ENCODE assay signal across 1 cellular context in the genomic region with DNA sequence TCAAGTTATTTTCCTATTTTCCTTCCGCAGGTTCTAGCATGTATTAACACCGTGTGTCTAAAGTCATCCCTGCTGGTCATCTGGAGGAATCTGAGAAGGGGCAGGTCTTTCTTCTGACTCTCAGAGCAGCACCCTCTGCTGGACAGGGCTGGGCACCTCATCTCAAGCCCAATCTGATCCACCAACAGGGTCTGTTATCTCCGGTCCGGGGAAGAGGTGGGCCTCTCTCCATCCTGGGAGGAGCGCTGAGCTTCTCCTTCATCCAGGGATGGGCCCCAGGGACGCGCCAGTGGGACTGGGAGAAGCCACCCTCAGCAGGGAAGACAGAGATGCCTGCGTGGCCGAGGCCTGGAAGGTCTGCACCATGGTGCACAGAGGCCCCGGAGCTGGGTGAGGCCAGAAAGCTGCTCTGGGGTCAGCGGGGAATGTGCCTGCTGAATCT.
TF ChIP-seq lines count a peak whose summit lies in the region.

No MANE protein-coding gene starts in this region.

TF ChIP-seq in HepG2, 621 proteins besides CTCF, POLR2A, EP300 and RAD21 (continued from another document and continues in another):
- TF ChIP-seq RORA (CRISPR knock-in tag; IDR thresholded peaks at IDR 0.05) (no peak), ZNF101 (CRISPR knock-in tag; IDR thresholded peaks at IDR 0.05; ENCODE audit: borderline replicate concordance, low read depth) (no peak), NFE2L2 (IDR thresholded peaks at IDR 0.05; ENCODE audit: low read length) (no peak), ZNF816 (CRISPR knock-in tag; IDR thresholded peaks at IDR 0.05; ENCODE audit: borderline replicate concordance) (no peak), MED1 (CRISPR knock-in tag; IDR thresholded peaks at IDR 0.05) (peak; percentile 13; the same call in 1 of the 2 replicates), SRY (CRISPR knock-in tag; IDR thresholded peaks at IDR 0.05) (no peak), GPN1 (CRISPR knock-in tag; IDR thresholded peaks at IDR 0.05; ENCODE audit: borderline replicate concordance) (no peak), CENPX (CRISPR knock-in tag; IDR thresholded peaks at IDR 0.05) (no peak), GATAD2A (CRISPR knock-in tag; IDR thresholded peaks at IDR 0.05) (peak; percentile 70), ZNF17 (CRISPR knock-in tag; IDR thresholded peaks at IDR 0.05) (no peak), ZKSCAN1 (IDR thresholded peaks at IDR 0.05; ENCODE audit: low read length) (no peak), ZFX (CRISPR knock-in tag; IDR thresholded peaks at IDR 0.05; ENCODE audit: low read depth) (0 out of 2 replicates have a peak, but pooled peaks have one; percentile 28), ZNF543 (CRISPR knock-in tag; IDR thresholded peaks at IDR 0.05) (no peak), ZSCAN9 (CRISPR knock-in tag; IDR thresholded peaks at IDR 0.05; ENCODE audit: borderline replicate concordance) (no peak), MAF1 (CRISPR knock-in tag; IDR thresholded peaks at IDR 0.05; ENCODE audit: borderline replicate concordance) (no peak), U2AF2 (IDR thresholded peaks at IDR 0.05; ENCODE audit: low read depth, low read length) (no peak), SAP130 (CRISPR knock-in tag; IDR thresholded peaks at IDR 0.05; ENCODE audit: low read depth) (peak; percentile 35; the same call in 1 of the 2 replicates), MBD4 (IDR thresholded peaks at IDR 0.05; ENCODE audit: borderline replicate concordance, low read length) (no peak), ZBTB21 (CRISPR knock-in tag; IDR thresholded peaks at IDR 0.05) (no peak), NFKB2 (CRISPR knock-in tag; IDR thresholded peaks at IDR 0.05; ENCODE audit: borderline replicate concordance) (no peak), NFKBIZ (CRISPR knock-in tag; IDR thresholded peaks at IDR 0.05) (no peak), MEF2D (CRISPR knock-in tag; IDR thresholded peaks at IDR 0.05) (no peak), PAF1 (CRISPR knock-in tag; IDR thresholded peaks at IDR 0.05) (no peak), JUNB (CRISPR knock-in tag; IDR thresholded peaks at IDR 0.05; ENCODE audit: borderline replicate concordance) (no peak), ZNF768 (CRISPR knock-in tag; IDR thresholded peaks at IDR 0.05) (no peak)
- TF ChIP-seq, protein P1, sequence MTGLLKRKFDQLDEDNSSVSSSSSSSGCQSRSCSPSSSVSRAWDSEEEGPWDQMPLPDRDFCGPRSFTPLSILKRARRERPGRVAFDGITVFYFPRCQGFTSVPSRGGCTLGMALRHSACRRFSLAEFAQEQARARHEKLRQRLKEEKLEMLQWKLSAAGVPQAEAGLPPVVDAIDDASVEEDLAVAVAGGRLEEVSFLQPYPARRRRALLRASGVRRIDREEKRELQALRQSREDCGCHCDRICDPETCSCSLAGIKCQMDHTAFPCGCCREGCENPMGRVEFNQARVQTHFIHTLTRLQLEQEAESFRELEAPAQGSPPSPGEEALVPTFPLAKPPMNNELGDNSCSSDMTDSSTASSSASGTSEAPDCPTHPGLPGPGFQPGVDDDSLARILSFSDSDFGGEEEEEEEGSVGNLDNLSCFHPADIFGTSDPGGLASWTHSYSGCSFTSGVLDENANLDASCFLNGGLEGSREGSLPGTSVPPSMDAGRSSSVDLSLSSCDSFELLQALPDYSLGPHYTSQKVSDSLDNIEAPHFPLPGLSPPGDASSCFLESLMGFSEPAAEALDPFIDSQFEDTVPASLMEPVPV (CRISPR knock-in tag; IDR thresholded peaks at IDR 0.05): no peak
- TF ChIP-seq, protein P2, sequence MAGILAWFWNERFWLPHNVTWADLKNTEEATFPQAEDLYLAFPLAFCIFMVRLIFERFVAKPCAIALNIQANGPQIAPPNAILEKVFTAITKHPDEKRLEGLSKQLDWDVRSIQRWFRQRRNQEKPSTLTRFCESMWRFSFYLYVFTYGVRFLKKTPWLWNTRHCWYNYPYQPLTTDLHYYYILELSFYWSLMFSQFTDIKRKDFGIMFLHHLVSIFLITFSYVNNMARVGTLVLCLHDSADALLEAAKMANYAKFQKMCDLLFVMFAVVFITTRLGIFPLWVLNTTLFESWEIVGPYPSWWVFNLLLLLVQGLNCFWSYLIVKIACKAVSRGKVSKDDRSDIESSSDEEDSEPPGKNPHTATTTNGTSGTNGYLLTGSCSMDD (CRISPR knock-in tag; IDR thresholded peaks at IDR 0.05): no peak
- TF ChIP-seq, protein P3, sequence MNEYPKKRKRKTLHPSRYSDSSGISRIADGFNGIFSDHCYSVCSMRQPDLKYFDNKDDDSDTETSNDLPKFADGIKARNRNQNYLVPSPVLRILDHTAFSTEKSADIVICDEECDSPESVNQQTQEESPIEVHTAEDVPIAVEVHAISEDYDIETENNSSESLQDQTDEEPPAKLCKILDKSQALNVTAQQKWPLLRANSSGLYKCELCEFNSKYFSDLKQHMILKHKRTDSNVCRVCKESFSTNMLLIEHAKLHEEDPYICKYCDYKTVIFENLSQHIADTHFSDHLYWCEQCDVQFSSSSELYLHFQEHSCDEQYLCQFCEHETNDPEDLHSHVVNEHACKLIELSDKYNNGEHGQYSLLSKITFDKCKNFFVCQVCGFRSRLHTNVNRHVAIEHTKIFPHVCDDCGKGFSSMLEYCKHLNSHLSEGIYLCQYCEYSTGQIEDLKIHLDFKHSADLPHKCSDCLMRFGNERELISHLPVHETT (CRISPR knock-in tag; conservative IDR thresholded peaks at IDR 0.05): no peak
- TF ChIP-seq, protein P4, sequence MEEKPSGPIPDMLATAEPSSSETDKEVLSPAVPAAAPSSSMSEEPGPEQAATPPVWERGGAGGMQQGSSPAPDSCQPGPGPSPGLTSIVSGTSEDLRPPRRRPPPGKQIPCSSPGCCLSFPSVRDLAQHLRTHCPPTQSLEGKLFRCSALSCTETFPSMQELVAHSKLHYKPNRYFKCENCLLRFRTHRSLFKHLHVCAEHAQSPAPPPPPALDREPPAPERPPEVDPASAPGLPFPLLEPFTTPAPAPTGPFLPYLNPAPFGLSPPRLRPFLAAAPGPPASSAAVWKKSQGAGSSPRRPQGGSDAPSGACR (CRISPR knock-in tag; IDR thresholded peaks at IDR 0.05): no peak
- TF ChIP-seq, protein P5, sequence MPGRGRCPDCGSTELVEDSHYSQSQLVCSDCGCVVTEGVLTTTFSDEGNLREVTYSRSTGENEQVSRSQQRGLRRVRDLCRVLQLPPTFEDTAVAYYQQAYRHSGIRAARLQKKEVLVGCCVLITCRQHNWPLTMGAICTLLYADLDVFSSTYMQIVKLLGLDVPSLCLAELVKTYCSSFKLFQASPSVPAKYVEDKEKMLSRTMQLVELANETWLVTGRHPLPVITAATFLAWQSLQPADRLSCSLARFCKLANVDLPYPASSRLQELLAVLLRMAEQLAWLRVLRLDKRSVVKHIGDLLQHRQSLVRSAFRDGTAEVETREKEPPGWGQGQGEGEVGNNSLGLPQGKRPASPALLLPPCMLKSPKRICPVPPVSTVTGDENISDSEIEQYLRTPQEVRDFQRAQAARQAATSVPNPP (CRISPR knock-in tag; IDR thresholded peaks at IDR 0.05): no peak
- TF ChIP-seq, protein P6, sequence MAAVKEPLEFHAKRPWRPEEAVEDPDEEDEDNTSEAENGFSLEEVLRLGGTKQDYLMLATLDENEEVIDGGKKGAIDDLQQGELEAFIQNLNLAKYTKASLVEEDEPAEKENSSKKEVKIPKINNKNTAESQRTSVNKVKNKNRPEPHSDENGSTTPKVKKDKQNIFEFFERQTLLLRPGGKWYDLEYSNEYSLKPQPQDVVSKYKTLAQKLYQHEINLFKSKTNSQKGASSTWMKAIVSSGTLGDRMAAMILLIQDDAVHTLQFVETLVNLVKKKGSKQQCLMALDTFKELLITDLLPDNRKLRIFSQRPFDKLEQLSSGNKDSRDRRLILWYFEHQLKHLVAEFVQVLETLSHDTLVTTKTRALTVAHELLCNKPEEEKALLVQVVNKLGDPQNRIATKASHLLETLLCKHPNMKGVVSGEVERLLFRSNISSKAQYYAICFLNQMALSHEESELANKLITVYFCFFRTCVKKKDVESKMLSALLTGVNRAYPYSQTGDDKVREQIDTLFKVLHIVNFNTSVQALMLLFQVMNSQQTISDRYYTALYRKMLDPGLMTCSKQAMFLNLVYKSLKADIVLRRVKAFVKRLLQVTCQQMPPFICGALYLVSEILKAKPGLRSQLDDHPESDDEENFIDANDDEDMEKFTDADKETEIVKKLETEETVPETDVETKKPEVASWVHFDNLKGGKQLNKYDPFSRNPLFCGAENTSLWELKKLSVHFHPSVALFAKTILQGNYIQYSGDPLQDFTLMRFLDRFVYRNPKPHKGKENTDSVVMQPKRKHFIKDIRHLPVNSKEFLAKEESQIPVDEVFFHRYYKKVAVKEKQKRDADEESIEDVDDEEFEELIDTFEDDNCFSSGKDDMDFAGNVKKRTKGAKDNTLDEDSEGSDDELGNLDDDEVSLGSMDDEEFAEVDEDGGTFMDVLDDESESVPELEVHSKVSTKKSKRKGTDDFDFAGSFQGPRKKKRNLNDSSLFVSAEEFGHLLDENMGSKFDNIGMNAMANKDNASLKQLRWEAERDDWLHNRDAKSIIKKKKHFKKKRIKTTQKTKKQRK (IDR thresholded peaks at IDR 0.05; ENCODE audit: low read length): no peak
- TF ChIP-seq, protein P7, sequence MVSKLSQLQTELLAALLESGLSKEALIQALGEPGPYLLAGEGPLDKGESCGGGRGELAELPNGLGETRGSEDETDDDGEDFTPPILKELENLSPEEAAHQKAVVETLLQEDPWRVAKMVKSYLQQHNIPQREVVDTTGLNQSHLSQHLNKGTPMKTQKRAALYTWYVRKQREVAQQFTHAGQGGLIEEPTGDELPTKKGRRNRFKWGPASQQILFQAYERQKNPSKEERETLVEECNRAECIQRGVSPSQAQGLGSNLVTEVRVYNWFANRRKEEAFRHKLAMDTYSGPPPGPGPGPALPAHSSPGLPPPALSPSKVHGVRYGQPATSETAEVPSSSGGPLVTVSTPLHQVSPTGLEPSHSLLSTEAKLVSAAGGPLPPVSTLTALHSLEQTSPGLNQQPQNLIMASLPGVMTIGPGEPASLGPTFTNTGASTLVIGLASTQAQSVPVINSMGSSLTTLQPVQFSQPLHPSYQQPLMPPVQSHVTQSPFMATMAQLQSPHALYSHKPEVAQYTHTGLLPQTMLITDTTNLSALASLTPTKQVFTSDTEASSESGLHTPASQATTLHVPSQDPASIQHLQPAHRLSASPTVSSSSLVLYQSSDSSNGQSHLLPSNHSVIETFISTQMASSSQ (IDR thresholded peaks at IDR 0.05; ENCODE audit: low read depth): no peak
- TF ChIP-seq, protein P7 (CRISPR knock-in tag; IDR thresholded peaks at IDR 0.05; ENCODE audit: borderline replicate concordance): no peak
- TF ChIP-seq, protein P8, sequence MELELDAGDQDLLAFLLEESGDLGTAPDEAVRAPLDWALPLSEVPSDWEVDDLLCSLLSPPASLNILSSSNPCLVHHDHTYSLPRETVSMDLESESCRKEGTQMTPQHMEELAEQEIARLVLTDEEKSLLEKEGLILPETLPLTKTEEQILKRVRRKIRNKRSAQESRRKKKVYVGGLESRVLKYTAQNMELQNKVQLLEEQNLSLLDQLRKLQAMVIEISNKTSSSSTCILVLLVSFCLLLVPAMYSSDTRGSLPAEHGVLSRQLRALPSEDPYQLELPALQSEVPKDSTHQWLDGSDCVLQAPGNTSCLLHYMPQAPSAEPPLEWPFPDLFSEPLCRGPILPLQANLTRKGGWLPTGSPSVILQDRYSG (CRISPR knock-in tag; IDR thresholded peaks at IDR 0.05): no peak
- TF ChIP-seq, protein P9, sequence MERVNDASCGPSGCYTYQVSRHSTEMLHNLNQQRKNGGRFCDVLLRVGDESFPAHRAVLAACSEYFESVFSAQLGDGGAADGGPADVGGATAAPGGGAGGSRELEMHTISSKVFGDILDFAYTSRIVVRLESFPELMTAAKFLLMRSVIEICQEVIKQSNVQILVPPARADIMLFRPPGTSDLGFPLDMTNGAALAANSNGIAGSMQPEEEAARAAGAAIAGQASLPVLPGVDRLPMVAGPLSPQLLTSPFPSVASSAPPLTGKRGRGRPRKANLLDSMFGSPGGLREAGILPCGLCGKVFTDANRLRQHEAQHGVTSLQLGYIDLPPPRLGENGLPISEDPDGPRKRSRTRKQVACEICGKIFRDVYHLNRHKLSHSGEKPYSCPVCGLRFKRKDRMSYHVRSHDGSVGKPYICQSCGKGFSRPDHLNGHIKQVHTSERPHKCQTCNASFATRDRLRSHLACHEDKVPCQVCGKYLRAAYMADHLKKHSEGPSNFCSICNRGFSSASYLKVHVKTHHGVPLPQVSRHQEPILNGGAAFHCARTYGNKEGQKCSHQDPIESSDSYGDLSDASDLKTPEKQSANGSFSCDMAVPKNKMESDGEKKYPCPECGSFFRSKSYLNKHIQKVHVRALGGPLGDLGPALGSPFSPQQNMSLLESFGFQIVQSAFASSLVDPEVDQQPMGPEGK (CRISPR knock-in tag; IDR thresholded peaks at IDR 0.05): 0 out of 2 replicates have a peak, but pooled peaks have one; percentile 13
- TF ChIP-seq, protein P10, sequence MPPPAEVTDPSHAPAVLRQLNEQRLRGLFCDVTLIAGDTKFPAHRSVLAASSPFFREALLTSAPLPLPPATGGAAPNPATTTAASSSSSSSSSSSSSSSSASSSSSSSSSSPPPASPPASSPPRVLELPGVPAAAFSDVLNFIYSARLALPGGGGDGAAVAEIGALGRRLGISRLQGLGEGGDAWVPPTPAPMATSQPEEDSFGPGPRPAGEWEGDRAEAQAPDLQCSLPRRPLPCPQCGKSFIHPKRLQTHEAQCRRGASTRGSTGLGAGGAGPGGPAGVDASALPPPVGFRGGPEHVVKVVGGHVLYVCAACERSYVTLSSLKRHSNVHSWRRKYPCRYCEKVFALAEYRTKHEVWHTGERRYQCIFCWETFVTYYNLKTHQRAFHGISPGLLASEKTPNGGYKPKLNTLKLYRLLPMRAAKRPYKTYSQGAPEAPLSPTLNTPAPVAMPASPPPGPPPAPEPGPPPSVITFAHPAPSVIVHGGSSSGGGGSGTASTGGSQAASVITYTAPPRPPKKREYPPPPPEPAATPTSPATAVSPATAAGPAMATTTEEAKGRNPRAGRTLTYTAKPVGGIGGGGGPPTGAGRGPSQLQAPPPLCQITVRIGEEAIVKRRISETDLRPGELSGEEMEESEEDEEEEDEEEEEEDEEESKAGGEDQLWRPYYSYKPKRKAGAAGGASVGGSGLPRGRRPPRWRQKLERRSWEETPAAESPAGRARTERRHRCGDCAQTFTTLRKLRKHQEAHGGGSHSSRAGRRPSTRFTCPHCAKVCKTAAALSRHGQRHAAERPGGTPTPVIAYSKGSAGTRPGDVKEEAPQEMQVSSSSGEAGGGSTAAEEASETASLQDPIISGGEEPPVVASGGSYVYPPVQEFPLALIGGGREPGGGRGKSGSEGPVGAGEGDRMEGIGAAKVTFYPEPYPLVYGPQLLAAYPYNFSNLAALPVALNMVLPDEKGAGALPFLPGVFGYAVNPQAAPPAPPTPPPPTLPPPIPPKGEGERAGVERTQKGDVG (CRISPR knock-in tag; IDR thresholded peaks at IDR 0.05; ENCODE audit: borderline replicate concordance): no peak; the same call in 1 of the 2 replicates
